ENCODE assay signal across 8 cellular contexts in genomic region chr11:4610258-4610935, GRCh38. TPM values are rescaled to one million over a fixed set of nuclear protein-coding genes. Genes with fewer than 3 reads are reported as not detected.
DNase-seq lines count a peak whose midpoint lies in the region; ATAC-seq, FAIRE-seq and TF ChIP-seq lines count a peak whose summit lies in the region.
"Had no signal": no experiment of that assay in that cellular context is flagged by ENCODE, and none has a peak within 500 bp of the region (broad histone marks: within the 10 kb centered on the region; RNA-seq: fewer than 3 reads in every experiment).

No MANE protein-coding gene starts in this region.

- H4K20me1 ChIP-seq in GM12878 (ENCODE audit: control insufficient read depth, insufficient read depth) = no peaks in the 10 kb centered on the region

- 14% methylated on average over 3 of the region's 3 CpGs for WGBS in GM12878 (ENCODE audit: insufficient coverage, insufficient replicate concordance, low lambda C conversion rate, missing lambda C conversion rate)

- intact Hi-C loops in GM12878 (cut with micrococcal nuclease; ENCODE audit: unreplicated experiment) = no loop called here

- no peak overlapping the region for H3K27ac ChIP-seq in GM12878 (ENCODE audit: control insufficient read depth, insufficient read depth)

- in situ Hi-C loops in GM12878 (cut with MboI) = no loop called here

- no peak for TF ChIP-seq EP300 in GM12878 (IDR thresholded peaks at IDR 0.05; ENCODE audit: borderline replicate concordance in 1 of 2, control insufficient read depth in 1 of 2, low read depth in 2 of 2, low read length in 2 of 2)

- no peaks in the 10 kb centered on the region; the same call in 2 of the 3 replicates for H3K9me3 ChIP-seq in GM12878 (replicated peaks; ENCODE audit: control insufficient read depth, insufficient read depth, low read length)

- POLR2A ChIA-PET in GM12878 (lab: Charles Lee) = no interaction called here

- peaks cover 3% of the 10 kb centered on the region; the same call in 1 of the 2 replicates for H3K79me2 ChIP-seq in GM12878 (ENCODE audit: control insufficient read depth, insufficient read depth, low read length)

- H3K4me2 ChIP-seq in GM12878 (ENCODE audit: control insufficient read depth, insufficient read depth) = peak overlapping the region; percentile 75

- H3K4me3 ChIP-seq in GM12878 = peak overlapping the region; percentile 28; the same call in 1 of the 2 replicates

- RAD21 ChIA-PET in GM12878 (lab: Charles Lee; ENCODE audit: unreplicated experiment) = no interaction called here

- no TSS peak for BruUV-seq in GM12878 (replicated peaks; lab: Mats Ljungman, UMichigan)

- H3K36me3 ChIP-seq in GM12878 (ENCODE audit: control insufficient read depth in 2 of 2, insufficient read depth in 2 of 2, low read length in 1 of 2) = no peaks in the 10 kb centered on the region

- H2AFZ ChIP-seq in GM12878 (ENCODE audit: control insufficient read depth, low read depth, low read length) = peak overlapping the region; percentile 83

- SMC1A ChIA-PET in GM12878 (lab: Charles Lee; ENCODE audit: uncharacterized antibody, unreplicated experiment) = no interaction called here

- no peak for TF ChIP-seq RAD21 in GM12878 (IDR thresholded peaks at IDR 0.05; ENCODE audit: insufficient read depth, low read depth, low read length)

- H3K9ac ChIP-seq in GM12878 (ENCODE audit: control insufficient read depth, insufficient read depth, low read length) = no peak overlapping the region

- peak; percentile 16 for DNase-seq in activated naive CD4-positive, alpha-beta T cell treated with Interleukin-2 at 50 U/mL for 16 hours
- no peak for DNase-seq in activated naive CD4-positive, alpha-beta T cell treated with anti-CD3 and anti-CD28 coated beads, Interleukin-2, amount 50 U/mL, for 16 hours
- DNase-seq in GM12878 (ENCODE audit: low read depth, low spot score) = no peak
- peak; percentile 0 for DNase-seq in stimulated activated naive CD4-positive, alpha-beta T cell treated with Interleukin-2 at 50 U/mL for 16 hours (lab: John Stamatoyannopoulos, UW)
- DNase-seq: effector CD8-positive, alpha-beta T cell had no signal

- H3K27me3 ChIP-seq in GM12878 (replicated peaks in 1 of 2; ENCODE audit: control insufficient read depth in 2 of 2, insufficient read depth in 2 of 2, low read length in 1 of 2) = no peaks in the 10 kb centered on the region; a peak in 1 of 4 replicates

- no peak for TF ChIP-seq POLR2A in GM12878 (IDR thresholded peaks at IDR 0.05; ENCODE audit: low read depth, low read length)

- CTCF ChIA-PET in GM12878 (lab: Yijun Ruan, JAX) = no interaction called here

- TF ChIP-seq CTCF in GM12878 (IDR thresholded peaks at IDR 0.05 in 2 of 3, conservative IDR thresholded peaks at IDR 0.05 in 1 of 3; ENCODE audit: control insufficient read depth in 2 of 3, extremely low read depth in 1 of 3, insufficient read depth in 1 of 3, low read depth in 3 of 3, low read length in 3 of 3) = no peak

- FAIRE-seq in GM12878 (lab: Jason Lieb, UNC) = no peak

- ATAC-seq in GM12878 (no peak), HG03045 (IDR thresholded peaks at IDR 0.05; ENCODE audit: unreplicated experiment) (no peak), HG03108 (IDR thresholded peaks at IDR 0.05; ENCODE audit: unreplicated experiment) (no peak)

- peaks cover 3% of the 10 kb centered on the region; the same call in 1 of the 2 replicates for H3K4me1 ChIP-seq in GM12878 (ENCODE audit: control insufficient read depth, insufficient read depth, low read length)

RNA-seq across cellular contexts. Expression of gene TRIM68, which starts 2.4 kb away (rescaled TPM):
- total RNA-seq in GM12878 (2013; cell fraction: nucleolus; rRNA removed) = 24.1 and 27.8 TPM in 2 replicates
- total RNA-seq in GM12878 (2014; rRNA removed) = 9.5 and 10.5 TPM in 2 replicates
- 7.0 and 7.6 TPM in 2 replicates for total RNA-seq in GM12878 (2014; rRNA removed; fragmentation: Illumina TruSeq; extraction: Trizol)
- 11.2 and 13.7 TPM in 2 replicates for total RNA-seq in GM12878 (2021)
- 4.5 TPM for polyA plus RNA-seq in GM12878 (2011; ENCODE audit: low read depth)
- 4.8 and 7.0 TPM in 2 replicates for polyA plus RNA-seq in GM12878 (2011; rRNA removed)
- polyA plus RNA-seq in GM12878 (2011; cell fraction: cytosol; rRNA removed) = 5.6 and 6.7 TPM in 2 replicates
- 9.5 and 10.0 TPM in 2 replicates for polyA plus RNA-seq in GM12878 (2011; cell fraction: nucleus; rRNA removed)
- 6.7 and 7.0 TPM in 2 replicates for polyA plus RNA-seq in GM12878 (2012)
- polyA plus RNA-seq in GM12878 (2014; fragmentation: Illumina TruSeq; extraction: Trizol) = 10.6 and 12.6 TPM in 2 replicates
- polyA plus RNA-seq in GM12878 (2014; fragmentation: Nextera tagmentation; extraction: Ambion mirVana) = 1 to 10 TPM; 3.3 to 5.4 TPM
- polyA plus RNA-seq in GM12878 (2014; rRNA removed) = 7.5 and 8.0 TPM in 2 replicates
- 1 to 10 TPM; 8.9 to 9.2 TPM for polyA plus RNA-seq in GM12878 (2016; fragmentation: Nextera tagmentation; extraction: Ambion mirVana)
- 8.9 and 9.9 TPM in 2 replicates for polyA minus RNA-seq in GM12878 (2011; rRNA and poly(A)+ RNA removed)
- 2.1 and 2.4 TPM in 2 replicates for polyA minus RNA-seq in GM12878 (2011; cell fraction: cytosol; rRNA and poly(A)+ RNA removed)
- 15.2 and 20.8 TPM in 2 replicates for polyA minus RNA-seq in GM12878 (2011; cell fraction: nucleus; rRNA and poly(A)+ RNA removed)

RNA-seq across cellular contexts. Expression of gene OR52I1, which starts 16.6 kb away (rescaled TPM):
- not detected in 2 replicates for total RNA-seq in GM12878 (2013; cell fraction: nucleolus; rRNA removed)
- total RNA-seq in GM12878 (2014; rRNA removed) (not detected in 2 replicates), GM12878 (2014; rRNA removed; fragmentation: Illumina TruSeq; extraction: Trizol) (not detected in 2 replicates), GM12878 (2021) (not detected in 2 replicates)
- polyA plus RNA-seq in GM12878 (2011; ENCODE audit: low read depth) = not detected
- polyA plus RNA-seq in GM12878 (2011; rRNA removed) (not detected in 2 replicates), GM12878 (2014; fragmentation: Illumina TruSeq; extraction: Trizol) (not detected in 2 replicates), GM12878 (2014; fragmentation: Nextera tagmentation; extraction: Ambion mirVana) (not detected), GM12878 (2014; rRNA removed) (not detected in 2 replicates), GM12878 (2016; fragmentation: Nextera tagmentation; extraction: Ambion mirVana) (not detected)
- polyA plus RNA-seq in GM12878 (2011; cell fraction: cytosol; rRNA removed) = not detected in 2 replicates
- polyA plus RNA-seq in GM12878 (2011; cell fraction: nucleus; rRNA removed) = not detected in 2 replicates
- not detected in 2 replicates for polyA plus RNA-seq in GM12878 (2012)
- polyA minus RNA-seq in GM12878 (2011; rRNA and poly(A)+ RNA removed) = not detected in 2 replicates
- polyA minus RNA-seq in GM12878 (2011; cell fraction: cytosol; rRNA and poly(A)+ RNA removed) = not detected in 2 replicates
- polyA minus RNA-seq in GM12878 (2011; cell fraction: nucleus; rRNA and poly(A)+ RNA removed) = not detected in 2 replicates
- total RNA-seq: temporal lobe had no signal

RNA-seq across cellular contexts. Expression of gene OR51D1, which starts 26.9 kb away (rescaled TPM):
- total RNA-seq in GM12878 (2013; cell fraction: nucleolus; rRNA removed) = not detected in 2 replicates
- 0.06 TPM in 1 of 2 replicates, not detected in the other for total RNA-seq in GM12878 (2014; rRNA removed)
- not detected in 2 replicates for total RNA-seq in GM12878 (2014; rRNA removed; fragmentation: Illumina TruSeq; extraction: Trizol)
- total RNA-seq in GM12878 (2021) = not detected in 2 replicates
- not detected for polyA plus RNA-seq in GM12878 (2011; ENCODE audit: low read depth)
- polyA plus RNA-seq in GM12878 (2011; rRNA removed) = not detected in 2 replicates
- not detected in 2 replicates for polyA plus RNA-seq in GM12878 (2011; cell fraction: cytosol; rRNA removed)
- polyA plus RNA-seq in GM12878 (2011; cell fraction: nucleus; rRNA removed) = not detected in 2 replicates
- polyA plus RNA-seq in GM12878 (2012) = not detected in 2 replicates
- not detected in 2 replicates for polyA plus RNA-seq in GM12878 (2014; fragmentation: Illumina TruSeq; extraction: Trizol)
- polyA plus RNA-seq in GM12878 (2014; fragmentation: Nextera tagmentation; extraction: Ambion mirVana) = not detected
- polyA plus RNA-seq in GM12878 (2014; rRNA removed) = 0.03 TPM in 1 of 2 replicates, not detected in the other
- polyA plus RNA-seq in GM12878 (2016; fragmentation: Nextera tagmentation; extraction: Ambion mirVana) = not detected
- not detected in 2 replicates for polyA minus RNA-seq in GM12878 (2011; rRNA and poly(A)+ RNA removed)
- polyA minus RNA-seq in GM12878 (2011; cell fraction: cytosol; rRNA and poly(A)+ RNA removed) = not detected in 2 replicates
- polyA minus RNA-seq in GM12878 (2011; cell fraction: nucleus; rRNA and poly(A)+ RNA removed) = not detected in 2 replicates
- total RNA-seq: temporal lobe had no signal

RNA-seq across cellular contexts. Expression of gene OR52I2, which starts 28.9 kb away (rescaled TPM):
- total RNA-seq in GM12878 (2013; cell fraction: nucleolus; rRNA removed) = not detected in 2 replicates
- not detected in 2 replicates for total RNA-seq in GM12878 (2014; rRNA removed)
- not detected in 2 replicates for total RNA-seq in GM12878 (2014; rRNA removed; fragmentation: Illumina TruSeq; extraction: Trizol)
- total RNA-seq in GM12878 (2021) = not detected in 2 replicates
- polyA plus RNA-seq in GM12878 (2011; ENCODE audit: low read depth) = not detected
- not detected in 2 replicates for polyA plus RNA-seq in GM12878 (2011; rRNA removed)
- not detected in 2 replicates for polyA plus RNA-seq in GM12878 (2011; cell fraction: cytosol; rRNA removed)
- not detected in 2 replicates for polyA plus RNA-seq in GM12878 (2011; cell fraction: nucleus; rRNA removed)
- polyA plus RNA-seq in GM12878 (2012) = not detected in 2 replicates
- polyA plus RNA-seq in GM12878 (2014; fragmentation: Illumina TruSeq; extraction: Trizol) = not detected in 2 replicates
- polyA plus RNA-seq in GM12878 (2014; fragmentation: Nextera tagmentation; extraction: Ambion mirVana) = not detected
- not detected in 2 replicates for polyA plus RNA-seq in GM12878 (2014; rRNA removed)
- polyA plus RNA-seq in GM12878 (2016; fragmentation: Nextera tagmentation; extraction: Ambion mirVana) = under 1 TPM; 0.04 to 0.05 TPM
- polyA minus RNA-seq in GM12878 (2011; rRNA and poly(A)+ RNA removed) = not detected in 2 replicates
- polyA minus RNA-seq in GM12878 (2011; cell fraction: cytosol; rRNA and poly(A)+ RNA removed) = not detected in 2 replicates
- not detected in 2 replicates for polyA minus RNA-seq in GM12878 (2011; cell fraction: nucleus; rRNA and poly(A)+ RNA removed)
- total RNA-seq: temporal lobe had no signal

RNA-seq across cellular contexts. Expression of gene OR51E1, which starts 33.4 kb away (rescaled TPM):
- not detected in 2 replicates for total RNA-seq in GM12878 (2013; cell fraction: nucleolus; rRNA removed)
- not detected in 2 replicates for total RNA-seq in GM12878 (2014; rRNA removed)
- not detected in 2 replicates for total RNA-seq in GM12878 (2014; rRNA removed; fragmentation: Illumina TruSeq; extraction: Trizol)
- total RNA-seq in GM12878 (2021) = not detected in 2 replicates
- not detected for polyA plus RNA-seq in GM12878 (2011; ENCODE audit: low read depth)
- polyA plus RNA-seq in GM12878 (2011; rRNA removed) = not detected in 2 replicates
- polyA plus RNA-seq in GM12878 (2011; cell fraction: cytosol; rRNA removed) = not detected in 2 replicates
- polyA plus RNA-seq in GM12878 (2011; cell fraction: nucleus; rRNA removed) = not detected in 2 replicates
- polyA plus RNA-seq in GM12878 (2012) = not detected in 2 replicates
- not detected in 2 replicates for polyA plus RNA-seq in GM12878 (2014; fragmentation: Illumina TruSeq; extraction: Trizol)
- polyA plus RNA-seq in GM12878 (2014; fragmentation: Nextera tagmentation; extraction: Ambion mirVana) = not detected
- polyA plus RNA-seq in GM12878 (2014; rRNA removed) = not detected in 2 replicates
- polyA plus RNA-seq in GM12878 (2016; fragmentation: Nextera tagmentation; extraction: Ambion mirVana) = not detected
- polyA minus RNA-seq in GM12878 (2011; rRNA and poly(A)+ RNA removed) = not detected in 2 replicates
- not detected in 2 replicates for polyA minus RNA-seq in GM12878 (2011; cell fraction: cytosol; rRNA and poly(A)+ RNA removed)
- not detected in 2 replicates for polyA minus RNA-seq in GM12878 (2011; cell fraction: nucleus; rRNA and poly(A)+ RNA removed)

Comparison
In these comparisons a context has a peak if more than half of its experiments do, and no peak if none do; other contexts are left out.
1. DNase-seq: peak in activated naive CD4-positive, alpha-beta T cell treated with Interleukin-2 at 50 U/mL for 16 hours (single experiment) and stimulated activated naive CD4-positive, alpha-beta T cell treated with Interleukin-2 at 50 U/mL for 16 hours (single experiment); none in activated naive CD4-positive, alpha-beta T cell treated with anti-CD3 and anti-CD28 coated beads, Interleukin-2, amount 50 U/mL, for 16 hours (single experiment) and GM12878 (single experiment).